13 cellular contexts compared by ENCODE assay signal in the genomic region with DNA sequence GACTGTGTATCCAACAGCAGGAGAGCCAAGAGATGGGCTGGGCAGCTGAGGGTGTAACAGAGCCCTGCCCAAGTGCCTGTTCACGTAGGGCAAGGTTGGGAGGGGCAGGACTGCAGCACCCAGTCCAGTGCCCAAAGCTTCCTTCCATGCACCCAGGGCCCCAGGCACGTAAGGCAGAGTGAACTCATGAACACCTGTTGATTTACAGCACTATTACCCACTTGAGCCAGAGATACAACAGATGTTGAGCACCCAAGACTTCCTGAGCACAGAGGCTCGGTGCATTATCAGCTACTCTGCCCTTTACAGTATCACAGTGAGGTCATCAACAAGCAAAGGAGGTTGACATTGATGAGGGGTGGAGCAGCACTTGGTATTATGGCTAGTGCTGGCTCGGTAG. TPM values are rescaled to one million over a fixed set of nuclear protein-coding genes. Genes with fewer than 3 reads are reported as not detected.
DNase-seq lines count a peak whose midpoint lies in the region; ATAC-seq, FAIRE-seq and TF ChIP-seq lines count a peak whose summit lies in the region.
"Had no signal": no experiment of that assay in that cellular context is flagged by ENCODE, and none has a peak within 500 bp of the region (broad histone marks: within the 10 kb centered on the region; RNA-seq: fewer than 3 reads in every experiment).

No MANE protein-coding gene starts in this region.

- POLR2A ChIA-PET in Panc1 (lab: Charles Lee) = interaction anchor here (0.6 kb wide), 1 partner anchor 59 kb away, joined by 7 read pairs; no protein-coding TSS in a partner anchor

- dilution Hi-C loops in keratinocyte (cut with MboI; ENCODE audit: extremely low pct_ligation_motif_present, low sequenced_read_pairs) = no loop called here

- CTCF ChIA-PET in Panc1 (lab: Charles Lee) = no interaction called here

- no peak overlapping the region for H3K4me3 ChIP-seq in Panc1 (ENCODE audit: low read depth in 2 of 2, low read length in 2 of 2)
- H3K4me3 ChIP-seq in keratinocyte (ENCODE audit: control insufficient read depth in 2 of 3, extremely low read depth in 1 of 3, insufficient read depth in 2 of 3, low read depth in 1 of 3, low read length in 3 of 3) = no peak overlapping the region
- H3K4me3 ChIP-seq: MG63, SK-N-MC had no signal

- H3K27me3 ChIP-seq in Panc1 (ENCODE audit: control insufficient read depth, insufficient read depth, low read length) (no peaks in the 10 kb centered on the region), keratinocyte (ENCODE audit: control insufficient read depth, extremely low read depth, insufficient read depth, low read length) (no peaks in the 10 kb centered on the region)
- H3K27me3 ChIP-seq: MG63 had no signal

- no peaks in the 10 kb centered on the region for H3K9me1 ChIP-seq in keratinocyte (ENCODE audit: control insufficient read depth, extremely low read depth, insufficient read depth, low read length)

- H3K36me3 ChIP-seq in Panc1 (ENCODE audit: control insufficient read depth, insufficient read depth, low read length) (no peaks in the 10 kb centered on the region), keratinocyte (ENCODE audit: control insufficient read depth in 2 of 2, extremely low read depth in 1 of 2, insufficient read depth in 2 of 2, low read length in 2 of 2) (no peaks in the 10 kb centered on the region)
- H3K36me3 ChIP-seq: MG63 had no signal

- TF ChIP-seq CTCF in Panc1 (IDR thresholded peaks at IDR 0.05) = no peak
- TF ChIP-seq CTCF in keratinocyte (optimal IDR thresholded peaks at IDR 0.05 in 1 of 3, IDR thresholded peaks at IDR 0.05 in 1 of 3, conservative IDR thresholded peaks at IDR 0.05 in 1 of 3; ENCODE audit: extremely low read depth in 1 of 3, insufficient read depth in 2 of 3, low read length in 3 of 3) = no peak

- H3K4me1 ChIP-seq in Panc1 (ENCODE audit: control insufficient read depth, insufficient read depth, low read length) (peaks cover 22% of the 10 kb centered on the region), keratinocyte (ENCODE audit: control insufficient read depth, extremely low read depth, insufficient read depth, low read length) (peaks cover 4% of the 10 kb centered on the region)

- no peaks in the 10 kb centered on the region for H3K9me3 ChIP-seq in Panc1 (ENCODE audit: control insufficient read depth, insufficient read depth, low read depth, low read length)
- no peaks in the 10 kb centered on the region for H3K9me3 ChIP-seq in keratinocyte (ENCODE audit: control insufficient read depth, low read depth, low read length)
- H3K9me3 ChIP-seq: MG63 had no signal

- FAIRE-seq in keratinocyte (lab: Jason Lieb, UNC) = peak; percentile 41
- FAIRE-seq: endothelial cell of umbilical vein had no signal

- H2AFZ ChIP-seq in keratinocyte (ENCODE audit: control insufficient read depth, low read length) = no peak overlapping the region

- DNase-seq in DMS53 (lab: John Stamatoyannopoulos, UW) (peak; percentile 99), NCI-H1105 (lab: John Stamatoyannopoulos, UW) (peak; percentile 42), Panc1 (ENCODE audit: low read depth, low spot score) (no peak), keratinocyte (ENCODE audit: low read depth, low spot score) (no peak), hippocampal formation (lab: John Stamatoyannopoulos, UW) (no peak), cerebellar nuclear complex (lab: John Stamatoyannopoulos, UW) (no peak), hepatic stellate cell (ENCODE audit: low spot score) (no peak), DMS114 treated with DMSO at 0.1 percent for 48 hours (lab: John Stamatoyannopoulos, UW; ENCODE audit: unreplicated experiment) (no peak)
- DNase-seq: activated CD8-positive, alpha-beta memory T cell treated with anti-CD3 and anti-CD28 coated beads, Interleukin-2, amount 50 U/mL, for 4 hours; MG63 had no signal

- in situ Hi-C loops in Panc1 (cut with HindIII; ENCODE audit: low pct_unique_long_range_greater_than_20kb, low sequenced_read_pairs) = no loop called here

- H3K79me2 ChIP-seq in keratinocyte (ENCODE audit: control insufficient read depth, insufficient read depth, low read length) = no peaks in the 10 kb centered on the region

- H3K27ac ChIP-seq in Panc1 (ENCODE audit: low read length) (peak overlapping the region; percentile 98), keratinocyte (ENCODE audit: control insufficient read depth, insufficient read depth, low read length) (no peak overlapping the region)
- H3K27ac ChIP-seq: SK-N-MC had no signal

- no peak overlapping the region for H3K4me2 ChIP-seq in keratinocyte (ENCODE audit: control insufficient read depth, extremely low read depth, insufficient read depth, low read depth, low read length)

- no TSS peak for BruUV-seq in Panc1 (replicated peaks; lab: Mats Ljungman, UMichigan)

- H4K20me1 ChIP-seq in keratinocyte (ENCODE audit: control insufficient read depth, extremely low read depth, insufficient read depth, low read length) = no peaks in the 10 kb centered on the region

- intact Hi-C loops in Panc1 (cut with micrococcal nuclease; ENCODE audit: unreplicated experiment) = no loop called here

- ATAC-seq in Panc1 = peak; percentile 42; the same call in 1 of the 2 replicates
- ATAC-seq: natural killer cell treated with Interleukin-12 subunit alpha and Interleukin-12 subunit beta and Interleukin-15 and Interleukin-18, amount 100 ng/mL, for 72 hours had no signal

- no peak overlapping the region for H3K9ac ChIP-seq in keratinocyte (ENCODE audit: control insufficient read depth, extremely low read depth, insufficient read depth, low read length)

RNA-seq across cellular contexts. Expression of a gene that starts 50.2 kb away (rescaled TPM):
- total RNA-seq in Panc1 (2021; ENCODE audit: unreplicated experiment) = 378 TPM
- 411 TPM for polyA plus RNA-seq in Panc1 (2012; ENCODE audit: insufficient read length)
- polyA plus RNA-seq in keratinocyte = 132 to 175 TPM (median 144 TPM) in 3 replicates
- 27.1 TPM for polyA plus RNA-seq in keratinocyte (2011; ENCODE audit: low read depth)
- 139 and 154 TPM in 2 replicates for polyA plus RNA-seq in keratinocyte (2011; cell fraction: cytosol; rRNA removed)
- polyA plus RNA-seq in keratinocyte (2011; cell fraction: nucleus; rRNA removed) = 104 and 114 TPM in 2 replicates
- 91.4 and 116 TPM in 2 replicates for polyA plus RNA-seq in keratinocyte (2012; ENCODE audit: low replicate concordance)
- polyA minus RNA-seq in keratinocyte = 130 to 194 TPM (median 145 TPM) in 3 replicates
- 77.3 TPM for polyA minus RNA-seq in keratinocyte (2011; cell fraction: cytosol; rRNA and poly(A)+ RNA removed)
- 44.9 and 62.7 TPM in 2 replicates for polyA minus RNA-seq in keratinocyte (2011; cell fraction: nucleus; rRNA and poly(A)+ RNA removed)

Comparison
In these comparisons a context has a peak if more than half of its experiments do, and no peak if none do; other contexts are left out.
1. DNase-seq: peak in DMS53 (single experiment) and NCI-H1105 (single experiment); none in Panc1 (single experiment), keratinocyte (single experiment), hippocampal formation (0 of 2), cerebellar nuclear complex (0 of 2), hepatic stellate cell (single experiment) and DMS114 treated with DMSO at 0.1 percent for 48 hours (single experiment).